In the genomic region with DNA sequence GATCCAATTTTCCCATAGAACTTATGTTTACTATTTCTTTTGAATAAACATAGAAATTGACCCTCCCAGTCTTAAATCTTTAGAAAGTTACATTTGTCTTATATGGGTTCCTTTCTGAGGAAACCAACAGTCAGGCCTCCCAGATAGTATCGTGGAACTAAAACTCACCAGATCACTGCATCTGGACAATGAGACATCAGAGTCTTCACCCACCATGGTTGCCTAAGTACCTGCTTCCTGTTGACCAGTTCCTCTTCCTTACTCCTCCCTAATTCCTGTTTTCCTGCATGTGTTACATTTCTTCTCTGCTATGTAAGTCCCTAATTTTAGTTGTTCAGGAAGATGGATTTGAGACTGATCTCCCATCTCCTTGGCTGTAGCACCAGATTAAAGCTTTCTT, we compare ENCODE assay signal across 25 cellular contexts.
"Had no signal": no experiment of that assay in that cellular context is flagged by ENCODE, and none has a peak within 500 bp of the region (broad histone marks: within the 10 kb centered on the region; RNA-seq: fewer than 3 reads in every experiment).

No MANE protein-coding gene starts in this region.

- H3K36me3 ChIP-seq: breast epithelium, esophagus muscularis mucosa, heart left ventricle, ovary, right lobe of liver, transverse colon had no signal

- H3K4me1 ChIP-seq: breast epithelium, esophagus muscularis mucosa, foreskin keratinocyte, heart left ventricle, right lobe of liver, testis had no signal

- ATAC-seq: activated CD4-positive, alpha-beta T cell treated with anti-CD3 and anti-CD28 coated beads for 36 hours; activated CD8-positive, alpha-beta memory T cell treated with anti-CD3 and anti-CD28 coated beads, Interleukin-2, amount 10 ng/mL, durations not matched to agents 7 days and 5 days; activated CD8-positive, alpha-beta T cell treated with anti-CD3 and anti-CD28 coated beads, Interleukin-2, amount 10 ng/mL, durations not matched to agents 7 days and 5 days; activated naive CD8-positive, alpha-beta T cell treated with anti-CD3 and anti-CD28 coated beads, Interleukin-2, amount 50 U/mL, for 24 hours; foreskin keratinocyte; heart left ventricle; left colon; naive thymus-derived CD4-positive, alpha-beta T cell; right lobe of liver; stimulated activated naive CD8-positive, alpha-beta T cell treated with anti-CD3 and anti-CD28 coated beads, Interleukin-15, Interleukin-2, amounts not matched to agents 100 U/mL and 50 U/mL, for 24 hours had no signal

- DNase-seq: activated CD4-positive, alpha-beta T cell treated with anti-CD3 and anti-CD28 coated beads for 36 hours; activated CD4-positive, CD25-positive, alpha-beta regulatory T cell; activated CD8-positive, alpha-beta memory T cell treated with anti-CD3 and anti-CD28 coated beads, Interleukin-2, amount 10 ng/mL, durations not matched to agents 7 days and 5 days; activated CD8-positive, alpha-beta T cell treated with anti-CD3 and anti-CD28 coated beads, Interleukin-2, amount 10 ng/mL, durations not matched to agents 7 days and 5 days; activated naive CD8-positive, alpha-beta T cell treated with anti-CD3 and anti-CD28 coated beads, Interleukin-2, amount 50 U/mL, for 24 hours; activated T-cell treated with anti-CD3 and anti-CD28 coated beads, Interleukin-2, amount 50 U/mL, for 48 hours; amygdala; central memory CD4-positive, alpha-beta T cell; endodermal cell; foreskin keratinocyte; heart left ventricle; hypothalamus; immature natural killer cell; kidney; left colon; midbrain; naive thymus-derived CD4-positive, alpha-beta T cell; ovary; right lobe of liver; stimulated activated CD4-positive, alpha-beta T cell treated with anti-CD3 and anti-CD28 coated beads, Interleukin-2, amount 100 ng/mL, for 48 hours; stimulated activated naive CD8-positive, alpha-beta T cell treated with anti-CD3 and anti-CD28 coated beads, Interleukin-15, Interleukin-2, amounts not matched to agents 100 U/mL and 50 U/mL, for 24 hours; testis; transverse colon had no signal

- H3K27ac ChIP-seq: breast epithelium, esophagus muscularis mucosa, foreskin keratinocyte, heart left ventricle, ovary, right lobe of liver, testis, transverse colon had no signal

- H3K9me3 ChIP-seq: breast epithelium, esophagus muscularis mucosa, ovary, right lobe of liver, testis, transverse colon had no signal

- H3K27me3 ChIP-seq: breast epithelium, esophagus muscularis mucosa, foreskin keratinocyte, heart left ventricle, ovary, right lobe of liver, testis, transverse colon had no signal

- H3K4me3 ChIP-seq: breast epithelium, esophagus muscularis mucosa, heart left ventricle, ovary, right lobe of liver, testis, transverse colon had no signal
